ENCODE assay signal across 20 cellular contexts in genomic region chr1:168903237-168903830, GRCh38.
"Had no signal": no experiment of that assay in that cellular context is flagged by ENCODE, and none has a peak within 500 bp of the region (broad histone marks: within the 10 kb centered on the region; RNA-seq: fewer than 3 reads in every experiment).

No MANE protein-coding gene starts in this region.

- H3K4me1 Mint-ChIP-seq: activated CD4-positive, alpha-beta memory T cell treated with anti-CD3 and anti-CD28 coated beads, Interleukin-2, amount 10 ng/mL, durations not matched to agents 7 days and 5 days had no signal

- H3K27ac ChIP-seq: colonic mucosa, left ventricle myocardium inferior, thyroid gland had no signal

- FAIRE-seq: kidney had no signal

- H3K9me3 ChIP-seq: colonic mucosa, left ventricle myocardium inferior, thyroid gland had no signal

- H3K4me3 ChIP-seq: colonic mucosa, left ventricle myocardium inferior, thyroid gland had no signal

- H3K36me3 Mint-ChIP-seq: activated CD8-positive, alpha-beta memory T cell treated with anti-CD3 and anti-CD28 coated beads, Interleukin-2, amount 10 ng/mL, durations not matched to agents 7 days and 5 days; activated naive CD8-positive, alpha-beta T cell; WTC11 had no signal

- H3K27me3 ChIP-seq: colonic mucosa, thyroid gland had no signal

- ATAC-seq: activated CD8-positive, alpha-beta memory T cell treated with anti-CD3 and anti-CD28 coated beads, Interleukin-2, amount 10 ng/mL, durations not matched to agents 7 days and 5 days; WTC11 had no signal

- DNase-seq: activated CD4-positive, alpha-beta memory T cell treated with anti-CD3 and anti-CD28 coated beads, Interleukin-2, amount 10 ng/mL, durations not matched to agents 7 days and 5 days; activated CD4-positive, alpha-beta T cell treated with anti-CD3 and anti-CD28 coated beads for 4 hours; activated CD8-positive, alpha-beta memory T cell treated with anti-CD3 and anti-CD28 coated beads, Interleukin-2, amount 10 ng/mL, durations not matched to agents 7 days and 5 days; amygdala; caudate nucleus; endodermal cell; foreskin melanocyte; head of caudate nucleus; kidney; left ventricle myocardium inferior; nephron progenitor cell; occipital lobe; posterior cingulate gyrus; retina; stimulated activated CD4-positive, alpha-beta T cell treated with anti-CD3 and anti-CD28 coated beads, Interleukin-2, amount 100 ng/mL, for 24 hours; stimulated activated naive CD4-positive, alpha-beta T cell treated with Interleukin-2 at 50 U/mL for 16 hours; thyroid gland had no signal

- H3K36me3 ChIP-seq: colonic mucosa, left ventricle myocardium inferior, thyroid gland had no signal

- H3K4me3 Mint-ChIP-seq: activated CD4-positive, alpha-beta memory T cell treated with anti-CD3 and anti-CD28 coated beads, Interleukin-2, amount 10 ng/mL, durations not matched to agents 7 days and 5 days; activated CD8-positive, alpha-beta memory T cell treated with anti-CD3 and anti-CD28 coated beads, Interleukin-2, amount 10 ng/mL, durations not matched to agents 7 days and 5 days; activated naive CD8-positive, alpha-beta T cell; endodermal cell; nephron progenitor cell; WTC11 had no signal

- H3K27ac Mint-ChIP-seq: activated CD4-positive, alpha-beta memory T cell treated with anti-CD3 and anti-CD28 coated beads, Interleukin-2, amount 10 ng/mL, durations not matched to agents 7 days and 5 days; activated CD8-positive, alpha-beta memory T cell treated with anti-CD3 and anti-CD28 coated beads, Interleukin-2, amount 10 ng/mL, durations not matched to agents 7 days and 5 days; activated naive CD8-positive, alpha-beta T cell; endodermal cell; nephron progenitor cell; WTC11 had no signal

- H3K9me3 Mint-ChIP-seq: activated CD4-positive, alpha-beta memory T cell treated with anti-CD3 and anti-CD28 coated beads, Interleukin-2, amount 10 ng/mL, durations not matched to agents 7 days and 5 days; endodermal cell; WTC11 had no signal
